ENCODE assay signal across 8 cellular contexts in genomic region chr1:93874025-93874651, GRCh38. TPM values are rescaled to one million over a fixed set of nuclear protein-coding genes. Genes with fewer than 3 reads are reported as not detected.
DNase-seq lines count a peak whose midpoint lies in the region; ATAC-seq, FAIRE-seq and TF ChIP-seq lines count a peak whose summit lies in the region.

No MANE protein-coding gene starts in this region.

- H3K4me3 ChIP-seq in AG04449 (ENCODE audit: low read depth, low read length), result no peak overlapping the region
- H3K4me3 ChIP-seq in GM12864 (ENCODE audit: low read depth, low read length), result no peak overlapping the region
- no peak overlapping the region for H3K4me3 ChIP-seq in PC-3 (ENCODE audit: low read length)
- no peak overlapping the region for H3K4me3 ChIP-seq in skeletal muscle cell (ENCODE audit: low read depth, low read length)

- 0 out of 2 replicates have a peak overlapping the region, but pooled peaks have one; percentile 16 for H3K27ac ChIP-seq in PC-3 (ENCODE audit: low read length)

- peak; percentile 81 for ATAC-seq in PC-3

- FAIRE-seq in frontal cortex (lab: Jason Lieb, UNC), result no peak

- CTCF ChIA-PET in AG04449 (lab: Yijun Ruan, JAX) (interaction anchor here (0.8 to 0.9 kb wide), 2 partner anchors 9 to 570 kb away, joined by 3 to 4 read pairs; no protein-coding TSS in a partner anchor), PC-3 (lab: Charles Lee) (no interaction called here)

- DNase-seq in AG04449 (ENCODE audit: low read depth, low spot score) (no peak), GM12864 (ENCODE audit: low read depth) (no peak), PC-3 (peak; percentile 84), endothelial cell (ENCODE audit: low spot score) (no peak), skeletal muscle cell (ENCODE audit: low read depth) (peak; percentile 15), frontal cortex (ENCODE audit: low spot score in 2 of 2) (no peak)
- no peak for DNase-seq in stimulated activated naive CD4-positive, alpha-beta T cell treated with Interleukin-2 at 50 U/mL for 16 hours (lab: John Stamatoyannopoulos, UW)
- no peak for DNase-seq in stimulated activated CD4-positive, alpha-beta T cell treated with anti-CD3 and anti-CD28 coated beads, Interleukin-1b, Interleukin-23, amount 100 ng/mL, for 48 hours

- intact Hi-C loops in PC-3 (cut with micrococcal nuclease), result loop anchor here (10.0 kb wide), 1 partner anchor 429 kb away; the partner anchor contains the start of gene FNBP1L

- BruUV-seq in PC-3 (replicated peaks; lab: Mats Ljungman, UMichigan), result no TSS peak

- no peaks in the 10 kb centered on the region for H3K9me3 ChIP-seq in PC-3 (ENCODE audit: low read length)

- peaks cover 15% of the 10 kb centered on the region for H3K4me1 Mint-ChIP-seq in endothelial cell (ENCODE audit: unreplicated experiment)

- TF ChIP-seq CTCF in AG04449 (IDR thresholded peaks at IDR 0.05; ENCODE audit: insufficient read depth, low read length, missing control alignments), result peak; percentile 39
- TF ChIP-seq CTCF in GM12864 (IDR thresholded peaks at IDR 0.05; ENCODE audit: low read depth, low read length, missing control alignments), result peak; percentile 43
- peak; percentile 92 for TF ChIP-seq CTCF in PC-3 (conservative IDR thresholded peaks at IDR 0.05; ENCODE audit: low read depth, low read length)
- TF ChIP-seq CTCF in endothelial cell (IDR thresholded peaks at IDR 0.05; ENCODE audit: unreplicated experiment), result peak; percentile 36

- peaks cover 39% of the 10 kb centered on the region for H4K20me1 ChIP-seq in PC-3 (ENCODE audit: low read length)

- H3K27ac Mint-ChIP-seq in endothelial cell (ENCODE audit: unreplicated experiment), result peak overlapping the region; percentile 50

- peak overlapping the region; percentile 58 for H3K4me3 Mint-ChIP-seq in endothelial cell (ENCODE audit: unreplicated experiment)

- H3K9me2 ChIP-seq in PC-3 (replicated peaks; ENCODE audit: low read length), result no peaks in the 10 kb centered on the region

- peaks cover 75% of the 10 kb centered on the region for H3K36me3 ChIP-seq in PC-3 (ENCODE audit: low read depth, low read length)

- peaks cover 52% of the 10 kb centered on the region for H3K36me3 Mint-ChIP-seq in endothelial cell (ENCODE audit: low read depth, unreplicated experiment)

- no peaks in the 10 kb centered on the region for H3K27me3 ChIP-seq in PC-3 (ENCODE audit: low read length)

- H3K4me1 ChIP-seq in PC-3 (ENCODE audit: insufficient read depth, low read length), result peaks cover 26% of the 10 kb centered on the region

- H3F3A ChIP-seq in PC-3 (ENCODE audit: low read length, unreplicated experiment), result peaks cover 5% of the 10 kb centered on the region

- 0 out of 2 replicates have a peak overlapping the region, but pooled peaks have one; percentile 40 for H3K4me2 ChIP-seq in PC-3 (ENCODE audit: low read length)

- H3K79me2 ChIP-seq in PC-3 (ENCODE audit: low read length), result peaks cover 61% of the 10 kb centered on the region

- no peak overlapping the region for H2AFZ ChIP-seq in PC-3 (ENCODE audit: low read length)

- peaks cover 2% of the 10 kb centered on the region for H3K27me3 Mint-ChIP-seq in endothelial cell (ENCODE audit: unreplicated experiment)

- POLR2A ChIA-PET in AG04449 (lab: Yijun Ruan, JAX) (no interaction called here), PC-3 (lab: Charles Lee; ENCODE audit: unreplicated experiment) (no interaction called here)

- H3K9me3 Mint-ChIP-seq in endothelial cell (ENCODE audit: unreplicated experiment), result no peaks in the 10 kb centered on the region

- no peak overlapping the region for H3K9ac ChIP-seq in PC-3 (ENCODE audit: low read length)

RNA-seq across cellular contexts. Expression of gene DNTTIP2, which starts 4.9 kb away (rescaled TPM):
- 47.8 and 47.9 TPM in 2 replicates for total RNA-seq in PC-3 (2014; rRNA removed)
- total RNA-seq in endothelial cell (ENCODE audit: unreplicated experiment), result 61.8 TPM
- 20.8 TPM for total RNA-seq in frontal cortex

RNA-seq across cellular contexts. Expression of gene GCLM, which starts 35.1 kb away (rescaled TPM):
- total RNA-seq in PC-3 (2014; rRNA removed), result 26.0 and 26.3 TPM in 2 replicates
- 17.1 TPM for total RNA-seq in endothelial cell (ENCODE audit: unreplicated experiment)
- 9.0 TPM for total RNA-seq in frontal cortex

Comparison
In these comparisons a context has a peak if more than half of its experiments do, and no peak if none do; other contexts are left out.
1. DNase-seq: peak in PC-3 (single experiment) and skeletal muscle cell (single experiment); none in AG04449 (single experiment), GM12864 (single experiment), endothelial cell (single experiment), stimulated activated naive CD4-positive, alpha-beta T cell treated with Interleukin-2 at 50 U/mL for 16 hours (single experiment), frontal cortex (0 of 2) and stimulated activated CD4-positive, alpha-beta T cell treated with anti-CD3 and anti-CD28 coated beads, Interleukin-1b, Interleukin-23, amount 100 ng/mL, for 48 hours (single experiment).
2. CTCF ChIP-seq: peak in every context shown above with its lines; median percentile 92 in PC-3; 43 in GM12864; 39 in AG04449; 36 in endothelial cell.